ENCODE assay signal across 1 cellular context in the genomic region with DNA sequence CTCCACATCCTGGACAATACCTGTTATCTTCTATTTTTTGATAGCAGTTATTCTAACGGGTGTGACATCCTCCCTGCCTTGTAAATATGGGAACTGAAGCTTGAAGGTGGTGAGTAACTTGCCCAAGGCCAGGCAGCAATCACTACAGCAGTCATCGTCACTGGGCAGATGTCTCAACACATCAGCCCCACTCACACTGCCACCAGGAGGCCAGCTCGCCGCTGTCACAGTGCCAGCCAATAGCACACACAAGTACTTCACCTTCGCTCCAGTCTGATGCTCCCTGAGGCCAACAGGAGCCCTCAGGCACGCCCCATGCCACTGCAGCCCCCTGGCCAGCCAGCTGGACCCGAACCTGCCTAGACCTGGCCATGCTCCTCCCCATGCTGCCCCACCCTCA.
TF ChIP-seq lines count a peak whose summit lies in the region.

No MANE protein-coding gene starts in this region.

TF ChIP-seq in HepG2, 621 proteins besides CTCF, POLR2A, EP300 and RAD21 (continues in another document):
- TF ChIP-seq PBX3 (CRISPR knock-in tag; IDR thresholded peaks at IDR 0.05; ENCODE audit: borderline replicate concordance) (no peak), ZFYVE20 (CRISPR knock-in tag; IDR thresholded peaks at IDR 0.05; ENCODE audit: borderline replicate concordance, low read depth) (no peak), ZNF580 (CRISPR knock-in tag; IDR thresholded peaks at IDR 0.05; ENCODE audit: borderline replicate concordance, low read depth) (no peak), ZNF788 (CRISPR knock-in tag; IDR thresholded peaks at IDR 0.05; ENCODE audit: borderline replicate concordance) (no peak), HNRNPL (IDR thresholded peaks at IDR 0.05; ENCODE audit: low read depth, low read length) (0 out of 2 replicates have a peak, but pooled peaks have one; percentile 31), ZNF879 (CRISPR knock-in tag; IDR thresholded peaks at IDR 0.05) (no peak), MEIS1 (CRISPR knock-in tag; IDR thresholded peaks at IDR 0.05; ENCODE audit: borderline replicate concordance) (no peak), ZNF501 (CRISPR knock-in tag; IDR thresholded peaks at IDR 0.05) (no peak), ZNF282 (IDR thresholded peaks at IDR 0.05; ENCODE audit: partially characterized antibody) (no peak), ZNF674 (CRISPR knock-in tag; IDR thresholded peaks at IDR 0.05; ENCODE audit: low read depth) (no peak), NFIC (IDR thresholded peaks at IDR 0.05; ENCODE audit: low read length) (no peak), GABPA (IDR thresholded peaks at IDR 0.05; ENCODE audit: low read depth, low read length) (no peak), GABPA (CRISPR knock-in tag; IDR thresholded peaks at IDR 0.05; ENCODE audit: low read depth) (no peak), ZBTB39 (CRISPR knock-in tag; IDR thresholded peaks at IDR 0.05) (0 out of 2 replicates have a peak, but pooled peaks have one; percentile 43), CEBPB (IDR thresholded peaks at IDR 0.05; ENCODE audit: borderline replicate concordance, low read depth, low read length) (peak; percentile 69; the same call in 1 of the 2 replicates), ZBTB1 (CRISPR knock-in tag; IDR thresholded peaks at IDR 0.05; ENCODE audit: borderline replicate concordance) (no peak), KAT2B (IDR thresholded peaks at IDR 0.05; ENCODE audit: borderline replicate concordance, low read depth, low read length) (no peak), FLYWCH1 (CRISPR knock-in tag; IDR thresholded peaks at IDR 0.05) (no peak), ZBTB25 (CRISPR knock-in tag; IDR thresholded peaks at IDR 0.05) (no peak), KDM2A (CRISPR knock-in tag; IDR thresholded peaks at IDR 0.05; ENCODE audit: borderline replicate concordance, low read depth) (peak; percentile 23; the same call in 1 of the 2 replicates), AGO1 (IDR thresholded peaks at IDR 0.05; ENCODE audit: low read depth, low read length, poor library complexity, severe bottlenecking) (no peak), NFKBIZ (CRISPR knock-in tag; IDR thresholded peaks at IDR 0.05) (no peak), MIER2 (CRISPR knock-in tag; IDR thresholded peaks at IDR 0.05) (no peak), ZNF292 (CRISPR knock-in tag; IDR thresholded peaks at IDR 0.05; ENCODE audit: borderline replicate concordance, low read depth) (peak; percentile 60; the same call in 1 of the 2 replicates), MBNL3 (CRISPR knock-in tag; conservative IDR thresholded peaks at IDR 0.05) (no peak), EHMT2 (IDR thresholded peaks at IDR 0.05; ENCODE audit: borderline replicate concordance, low read depth, low read length) (no peak), POGK (CRISPR knock-in tag; conservative IDR thresholded peaks at IDR 0.05) (no peak), ZNF770 (CRISPR knock-in tag; IDR thresholded peaks at IDR 0.05) (no peak), TEAD2 (CRISPR knock-in tag; IDR thresholded peaks at IDR 0.05) (no peak), XRCC5 (optimal IDR thresholded peaks at IDR 0.05; ENCODE audit: low read length) (peak; percentile 44), PCBP1 (IDR thresholded peaks at IDR 0.05; ENCODE audit: borderline replicate concordance, low read depth, low read length) (no peak), RARA (CRISPR knock-in tag; IDR thresholded peaks at IDR 0.05) (no peak), HNF4G (IDR thresholded peaks at IDR 0.05; ENCODE audit: borderline replicate concordance, low read depth, low read length) (no peak), HNF4G (CRISPR knock-in tag; IDR thresholded peaks at IDR 0.05; ENCODE audit: borderline replicate concordance, low read depth) (no peak), NFIB (CRISPR knock-in tag; IDR thresholded peaks at IDR 0.05; ENCODE audit: borderline replicate concordance) (no peak), ZNF430 (CRISPR knock-in tag; IDR thresholded peaks at IDR 0.05) (no peak), MBD4 (IDR thresholded peaks at IDR 0.05; ENCODE audit: borderline replicate concordance, low read length) (no peak), ZNF317 (CRISPR knock-in tag; IDR thresholded peaks at IDR 0.05) (0 out of 2 replicates have a peak, but pooled peaks have one; percentile 28)
- TF ChIP-seq, protein P1, sequence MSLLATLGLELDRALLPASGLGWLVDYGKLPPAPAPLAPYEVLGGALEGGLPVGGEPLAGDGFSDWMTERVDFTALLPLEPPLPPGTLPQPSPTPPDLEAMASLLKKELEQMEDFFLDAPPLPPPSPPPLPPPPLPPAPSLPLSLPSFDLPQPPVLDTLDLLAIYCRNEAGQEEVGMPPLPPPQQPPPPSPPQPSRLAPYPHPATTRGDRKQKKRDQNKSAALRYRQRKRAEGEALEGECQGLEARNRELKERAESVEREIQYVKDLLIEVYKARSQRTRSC (CRISPR knock-in tag; IDR thresholded peaks at IDR 0.05; ENCODE audit: low read depth) = no peak
- TF ChIP-seq, protein P2, sequence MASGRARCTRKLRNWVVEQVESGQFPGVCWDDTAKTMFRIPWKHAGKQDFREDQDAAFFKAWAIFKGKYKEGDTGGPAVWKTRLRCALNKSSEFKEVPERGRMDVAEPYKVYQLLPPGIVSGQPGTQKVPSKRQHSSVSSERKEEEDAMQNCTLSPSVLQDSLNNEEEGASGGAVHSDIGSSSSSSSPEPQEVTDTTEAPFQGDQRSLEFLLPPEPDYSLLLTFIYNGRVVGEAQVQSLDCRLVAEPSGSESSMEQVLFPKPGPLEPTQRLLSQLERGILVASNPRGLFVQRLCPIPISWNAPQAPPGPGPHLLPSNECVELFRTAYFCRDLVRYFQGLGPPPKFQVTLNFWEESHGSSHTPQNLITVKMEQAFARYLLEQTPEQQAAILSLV (CRISPR knock-in tag; IDR thresholded peaks at IDR 0.05; ENCODE audit: borderline replicate concordance) = no peak
- TF ChIP-seq, protein P3, sequence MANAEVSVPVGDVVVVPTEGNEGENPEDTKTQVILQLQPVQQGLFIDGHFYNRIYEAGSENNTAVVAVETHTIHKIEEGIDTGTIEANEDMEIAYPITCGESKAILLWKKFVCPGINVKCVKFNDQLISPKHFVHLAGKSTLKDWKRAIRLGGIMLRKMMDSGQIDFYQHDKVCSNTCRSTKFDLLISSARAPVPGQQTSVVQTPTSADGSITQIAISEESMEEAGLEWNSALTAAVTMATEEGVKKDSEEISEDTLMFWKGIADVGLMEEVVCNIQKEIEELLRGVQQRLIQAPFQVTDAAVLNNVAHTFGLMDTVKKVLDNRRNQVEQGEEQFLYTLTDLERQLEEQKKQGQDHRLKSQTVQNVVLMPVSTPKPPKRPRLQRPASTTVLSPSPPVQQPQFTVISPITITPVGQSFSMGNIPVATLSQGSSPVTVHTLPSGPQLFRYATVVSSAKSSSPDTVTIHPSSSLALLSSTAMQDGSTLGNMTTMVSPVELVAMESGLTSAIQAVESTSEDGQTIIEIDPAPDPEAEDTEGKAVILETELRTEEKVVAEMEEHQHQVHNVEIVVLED (CRISPR knock-in tag; IDR thresholded peaks at IDR 0.05; ENCODE audit: borderline replicate concordance) = no peak
- TF ChIP-seq, protein P4, sequence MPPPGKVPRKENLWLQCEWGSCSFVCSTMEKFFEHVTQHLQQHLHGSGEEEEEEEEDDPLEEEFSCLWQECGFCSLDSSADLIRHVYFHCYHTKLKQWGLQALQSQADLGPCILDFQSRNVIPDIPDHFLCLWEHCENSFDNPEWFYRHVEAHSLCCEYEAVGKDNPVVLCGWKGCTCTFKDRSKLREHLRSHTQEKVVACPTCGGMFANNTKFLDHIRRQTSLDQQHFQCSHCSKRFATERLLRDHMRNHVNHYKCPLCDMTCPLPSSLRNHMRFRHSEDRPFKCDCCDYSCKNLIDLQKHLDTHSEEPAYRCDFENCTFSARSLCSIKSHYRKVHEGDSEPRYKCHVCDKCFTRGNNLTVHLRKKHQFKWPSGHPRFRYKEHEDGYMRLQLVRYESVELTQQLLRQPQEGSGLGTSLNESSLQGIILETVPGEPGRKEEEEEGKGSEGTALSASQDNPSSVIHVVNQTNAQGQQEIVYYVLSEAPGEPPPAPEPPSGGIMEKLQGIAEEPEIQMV (CRISPR knock-in tag; IDR thresholded peaks at IDR 0.05; ENCODE audit: low read depth) = no peak
- TF ChIP-seq, protein P5, sequence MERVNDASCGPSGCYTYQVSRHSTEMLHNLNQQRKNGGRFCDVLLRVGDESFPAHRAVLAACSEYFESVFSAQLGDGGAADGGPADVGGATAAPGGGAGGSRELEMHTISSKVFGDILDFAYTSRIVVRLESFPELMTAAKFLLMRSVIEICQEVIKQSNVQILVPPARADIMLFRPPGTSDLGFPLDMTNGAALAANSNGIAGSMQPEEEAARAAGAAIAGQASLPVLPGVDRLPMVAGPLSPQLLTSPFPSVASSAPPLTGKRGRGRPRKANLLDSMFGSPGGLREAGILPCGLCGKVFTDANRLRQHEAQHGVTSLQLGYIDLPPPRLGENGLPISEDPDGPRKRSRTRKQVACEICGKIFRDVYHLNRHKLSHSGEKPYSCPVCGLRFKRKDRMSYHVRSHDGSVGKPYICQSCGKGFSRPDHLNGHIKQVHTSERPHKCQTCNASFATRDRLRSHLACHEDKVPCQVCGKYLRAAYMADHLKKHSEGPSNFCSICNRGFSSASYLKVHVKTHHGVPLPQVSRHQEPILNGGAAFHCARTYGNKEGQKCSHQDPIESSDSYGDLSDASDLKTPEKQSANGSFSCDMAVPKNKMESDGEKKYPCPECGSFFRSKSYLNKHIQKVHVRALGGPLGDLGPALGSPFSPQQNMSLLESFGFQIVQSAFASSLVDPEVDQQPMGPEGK (CRISPR knock-in tag; IDR thresholded peaks at IDR 0.05) = no peak
